Comparison of ENCODE assay signal across 1 cellular context in the genomic region with DNA sequence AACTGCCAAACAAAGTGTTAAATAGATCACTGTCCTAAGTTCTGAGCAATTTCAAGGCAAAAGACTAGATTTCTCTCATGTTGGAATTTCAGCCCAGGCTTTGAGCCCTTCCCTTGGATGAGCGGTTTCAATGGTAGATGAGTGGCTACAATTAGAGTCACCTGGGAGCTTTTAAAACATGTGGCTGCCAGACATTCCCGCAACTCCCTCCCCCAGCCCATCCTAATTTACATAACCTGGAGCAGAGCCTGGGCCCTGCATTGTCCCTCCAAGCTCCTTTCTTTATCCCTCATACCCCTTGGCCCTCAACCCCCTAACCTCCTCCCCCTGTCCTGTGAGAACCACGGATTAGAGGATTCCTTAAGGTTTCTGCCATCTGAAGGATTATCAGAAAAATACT.
TF ChIP-seq lines count a peak whose summit lies in the region.

No MANE protein-coding gene starts in this region.

TF ChIP-seq in SK-N-SH treated with all-trans-retinoic acid at 6 μM for 48 hours, 23 proteins besides CTCF, POLR2A, EP300 and RAD21 (continued from another document):
- TF ChIP-seq, protein P1, sequence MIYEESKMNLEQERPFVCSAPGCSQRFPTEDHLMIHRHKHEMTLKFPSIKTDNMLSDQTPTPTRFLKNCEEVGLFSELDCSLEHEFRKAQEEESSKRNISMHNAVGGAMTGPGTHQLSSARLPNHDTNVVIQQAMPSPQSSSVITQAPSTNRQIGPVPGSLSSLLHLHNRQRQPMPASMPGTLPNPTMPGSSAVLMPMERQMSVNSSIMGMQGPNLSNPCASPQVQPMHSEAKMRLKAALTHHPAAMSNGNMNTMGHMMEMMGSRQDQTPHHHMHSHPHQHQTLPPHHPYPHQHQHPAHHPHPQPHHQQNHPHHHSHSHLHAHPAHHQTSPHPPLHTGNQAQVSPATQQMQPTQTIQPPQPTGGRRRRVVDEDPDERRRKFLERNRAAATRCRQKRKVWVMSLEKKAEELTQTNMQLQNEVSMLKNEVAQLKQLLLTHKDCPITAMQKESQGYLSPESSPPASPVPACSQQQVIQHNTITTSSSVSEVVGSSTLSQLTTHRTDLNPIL (CRISPR knock-in tag; IDR thresholded peaks at IDR 0.05; ENCODE audit: low read depth): no peak
- TF ChIP-seq ZNF565 (CRISPR knock-in tag; conservative IDR thresholded peaks at IDR 0.05; ENCODE audit: low read depth) (no peak), OSR1 (CRISPR knock-in tag; IDR thresholded peaks at IDR 0.05) (no peak), ZFP3 (CRISPR knock-in tag; IDR thresholded peaks at IDR 0.05) (no peak), GLIS3 (CRISPR knock-in tag; IDR thresholded peaks at IDR 0.05) (no peak), ZC3H10 (CRISPR knock-in tag; IDR thresholded peaks at IDR 0.05) (no peak), PPARA (CRISPR knock-in tag; IDR thresholded peaks at IDR 0.05; ENCODE audit: borderline replicate concordance) (no peak), BACH2 (CRISPR knock-in tag; IDR thresholded peaks at IDR 0.05; ENCODE audit: borderline replicate concordance) (no peak), ARNTL (CRISPR knock-in tag; IDR thresholded peaks at IDR 0.05; ENCODE audit: borderline replicate concordance, low read depth) (no peak), ESRRG (CRISPR knock-in tag; IDR thresholded peaks at IDR 0.05) (no peak), ZNF8 (CRISPR knock-in tag; IDR thresholded peaks at IDR 0.05) (no peak), TOX (CRISPR knock-in tag; IDR thresholded peaks at IDR 0.05; ENCODE audit: borderline replicate concordance) (no peak), RARB (CRISPR knock-in tag; IDR thresholded peaks at IDR 0.05) (no peak)
- TF ChIP-seq, protein P2, sequence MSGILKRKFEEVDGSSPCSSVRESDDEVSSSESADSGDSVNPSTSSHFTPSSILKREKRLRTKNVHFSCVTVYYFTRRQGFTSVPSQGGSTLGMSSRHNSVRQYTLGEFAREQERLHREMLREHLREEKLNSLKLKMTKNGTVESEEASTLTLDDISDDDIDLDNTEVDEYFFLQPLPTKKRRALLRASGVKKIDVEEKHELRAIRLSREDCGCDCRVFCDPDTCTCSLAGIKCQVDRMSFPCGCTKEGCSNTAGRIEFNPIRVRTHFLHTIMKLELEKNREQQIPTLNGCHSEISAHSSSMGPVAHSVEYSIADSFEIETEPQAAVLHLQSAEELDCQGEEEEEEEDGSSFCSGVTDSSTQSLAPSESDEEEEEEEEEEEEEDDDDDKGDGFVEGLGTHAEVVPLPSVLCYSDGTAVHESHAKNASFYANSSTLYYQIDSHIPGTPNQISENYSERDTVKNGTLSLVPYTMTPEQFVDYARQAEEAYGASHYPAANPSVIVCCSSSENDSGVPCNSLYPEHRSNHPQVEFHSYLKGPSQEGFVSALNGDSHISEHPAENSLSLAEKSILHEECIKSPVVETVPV (CRISPR knock-in tag; IDR thresholded peaks at IDR 0.05): no peak
- TF ChIP-seq, protein P3, sequence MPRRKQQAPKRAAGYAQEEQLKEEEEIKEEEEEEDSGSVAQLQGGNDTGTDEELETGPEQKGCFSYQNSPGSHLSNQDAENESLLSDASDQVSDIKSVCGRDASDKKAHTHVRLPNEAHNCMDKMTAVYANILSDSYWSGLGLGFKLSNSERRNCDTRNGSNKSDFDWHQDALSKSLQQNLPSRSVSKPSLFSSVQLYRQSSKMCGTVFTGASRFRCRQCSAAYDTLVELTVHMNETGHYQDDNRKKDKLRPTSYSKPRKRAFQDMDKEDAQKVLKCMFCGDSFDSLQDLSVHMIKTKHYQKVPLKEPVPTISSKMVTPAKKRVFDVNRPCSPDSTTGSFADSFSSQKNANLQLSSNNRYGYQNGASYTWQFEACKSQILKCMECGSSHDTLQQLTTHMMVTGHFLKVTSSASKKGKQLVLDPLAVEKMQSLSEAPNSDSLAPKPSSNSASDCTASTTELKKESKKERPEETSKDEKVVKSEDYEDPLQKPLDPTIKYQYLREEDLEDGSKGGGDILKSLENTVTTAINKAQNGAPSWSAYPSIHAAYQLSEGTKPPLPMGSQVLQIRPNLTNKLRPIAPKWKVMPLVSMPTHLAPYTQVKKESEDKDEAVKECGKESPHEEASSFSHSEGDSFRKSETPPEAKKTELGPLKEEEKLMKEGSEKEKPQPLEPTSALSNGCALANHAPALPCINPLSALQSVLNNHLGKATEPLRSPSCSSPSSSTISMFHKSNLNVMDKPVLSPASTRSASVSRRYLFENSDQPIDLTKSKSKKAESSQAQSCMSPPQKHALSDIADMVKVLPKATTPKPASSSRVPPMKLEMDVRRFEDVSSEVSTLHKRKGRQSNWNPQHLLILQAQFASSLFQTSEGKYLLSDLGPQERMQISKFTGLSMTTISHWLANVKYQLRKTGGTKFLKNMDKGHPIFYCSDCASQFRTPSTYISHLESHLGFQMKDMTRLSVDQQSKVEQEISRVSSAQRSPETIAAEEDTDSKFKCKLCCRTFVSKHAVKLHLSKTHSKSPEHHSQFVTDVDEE (CRISPR knock-in tag; IDR thresholded peaks at IDR 0.05): no peak
- TF ChIP-seq, protein P4, sequence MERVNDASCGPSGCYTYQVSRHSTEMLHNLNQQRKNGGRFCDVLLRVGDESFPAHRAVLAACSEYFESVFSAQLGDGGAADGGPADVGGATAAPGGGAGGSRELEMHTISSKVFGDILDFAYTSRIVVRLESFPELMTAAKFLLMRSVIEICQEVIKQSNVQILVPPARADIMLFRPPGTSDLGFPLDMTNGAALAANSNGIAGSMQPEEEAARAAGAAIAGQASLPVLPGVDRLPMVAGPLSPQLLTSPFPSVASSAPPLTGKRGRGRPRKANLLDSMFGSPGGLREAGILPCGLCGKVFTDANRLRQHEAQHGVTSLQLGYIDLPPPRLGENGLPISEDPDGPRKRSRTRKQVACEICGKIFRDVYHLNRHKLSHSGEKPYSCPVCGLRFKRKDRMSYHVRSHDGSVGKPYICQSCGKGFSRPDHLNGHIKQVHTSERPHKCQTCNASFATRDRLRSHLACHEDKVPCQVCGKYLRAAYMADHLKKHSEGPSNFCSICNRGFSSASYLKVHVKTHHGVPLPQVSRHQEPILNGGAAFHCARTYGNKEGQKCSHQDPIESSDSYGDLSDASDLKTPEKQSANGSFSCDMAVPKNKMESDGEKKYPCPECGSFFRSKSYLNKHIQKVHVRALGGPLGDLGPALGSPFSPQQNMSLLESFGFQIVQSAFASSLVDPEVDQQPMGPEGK (CRISPR knock-in tag; IDR thresholded peaks at IDR 0.05; ENCODE audit: borderline replicate concordance): no peak
